In the genomic region with DNA sequence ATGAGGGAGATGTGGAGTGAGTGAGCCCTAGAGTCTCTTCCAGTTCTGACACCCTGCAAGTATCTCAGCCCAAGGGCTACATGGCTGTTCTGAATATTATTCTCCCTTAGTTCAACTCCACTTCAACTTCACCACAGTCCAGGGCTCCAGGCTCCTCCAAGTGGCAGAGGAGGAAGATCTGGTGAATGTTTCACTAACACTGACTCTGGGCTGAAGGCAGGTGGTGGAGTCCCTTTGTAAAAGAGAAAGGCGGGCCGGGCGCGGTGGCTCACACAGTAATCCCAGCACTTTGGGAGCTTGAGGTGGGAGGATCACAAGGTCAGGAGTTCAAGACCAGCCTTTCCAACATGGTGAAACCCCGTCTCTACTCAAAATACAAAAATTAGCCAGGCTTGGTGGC, we compare ENCODE assay signal across 26 cellular contexts. TPM values are rescaled to one million over a fixed set of nuclear protein-coding genes. Genes with fewer than 3 reads are reported as not detected.
DNase-seq lines count a peak whose midpoint lies in the region; ATAC-seq, FAIRE-seq and TF ChIP-seq lines count a peak whose summit lies in the region.
"Had no signal": no experiment of that assay in that cellular context is flagged by ENCODE, and none has a peak within 500 bp of the region (broad histone marks: within the 10 kb centered on the region; RNA-seq: fewer than 3 reads in every experiment).

No MANE protein-coding gene starts in this region.

- no peaks in the 10 kb centered on the region for H3K36me3 ChIP-seq in osteoblast (ENCODE audit: insufficient read depth, low read length)
- H3K36me3 ChIP-seq: BLaER1 treated with 17β-estradiol and CSF1 and Interleukin-3, amounts not matched to agents 10 nM and 100 nM; SJCRH30 had no signal

- POLR2A ChIA-PET in A549 (lab: Yijun Ruan, JAX) = no interaction called here

- ATAC-seq in A549 (peak; percentile 30 to 52; a peak in 3 of 6 replicates), GM19351 (IDR thresholded peaks at IDR 0.05; ENCODE audit: unreplicated experiment) (no peak)
- ATAC-seq: GM23338, Right ventricle myocardium inferior, SK-N-SH treated with all-trans-retinoic acid at 6 μM for 48 hours had no signal

- no peak overlapping the region for H2AFZ ChIP-seq in osteoblast (ENCODE audit: low read length)
- H2AFZ ChIP-seq: GM23338 had no signal

- CTCF ChIA-PET in A549 (lab: Yijun Ruan, JAX) = interaction anchor here (1.4 kb wide), 1 partner anchor 10 kb away, joined by 4 read pairs; no protein-coding TSS in a partner anchor

- DNase-seq in A549 (ENCODE audit: low read depth in 1 of 2, low spot score in 1 of 2) (no peak), HK-2 (ENCODE audit: unreplicated experiment) (peak; percentile 33), glomerular visceral epithelial cell (ENCODE audit: extremely low spot score) (peak; percentile 22), osteoblast (ENCODE audit: insufficient read length, low spot score, missing footprints) (peak; percentile 87), NCI-H2081 (lab: John Stamatoyannopoulos, UW) (no peak), coronary artery (ENCODE audit: low spot score) (no peak)
- DNase-seq: AML-193; CD4-positive, alpha-beta T cell; H9; HFFc6; NCI-H1092; NCI-H1417 treated with DMSO at 0.1 percent for 48 hours; NCI-H187; NCI-H446; NCI-H524 treated with DMSO at 0.1 percent for 48 hours; NCI-H774; SJCRH30 had no signal

- H3K9me3 ChIP-seq in A549 = no peaks in the 10 kb centered on the region
- H3K9me3 ChIP-seq in osteoblast (ENCODE audit: low read depth, low read length) = no peaks in the 10 kb centered on the region
- H3K9me3 ChIP-seq: BLaER1 treated with 17β-estradiol and CSF1 and Interleukin-3, amounts not matched to agents 10 nM and 100 nM; SJCRH30 had no signal

- H3K4me2 ChIP-seq in A549 (no peak overlapping the region), osteoblast (ENCODE audit: insufficient read depth, low read length) (no peak overlapping the region)
- H3K4me2 ChIP-seq: BLaER1 treated with 17β-estradiol and CSF1 and Interleukin-3, amounts not matched to agents 10 nM and 100 nM; GM23338 had no signal

- H3K4me1 ChIP-seq in A549 (no peaks in the 10 kb centered on the region), osteoblast (ENCODE audit: insufficient read depth, low read length) (no peaks in the 10 kb centered on the region)
- H3K4me1 ChIP-seq: SJCRH30 had no signal

- TF ChIP-seq RAD21 in A549 (conservative IDR thresholded peaks at IDR 0.05 in 1 of 2, IDR thresholded peaks at IDR 0.05 in 1 of 2) = no peak

- no peaks in the 10 kb centered on the region for H3K79me2 ChIP-seq in osteoblast (ENCODE audit: insufficient read depth, low read length)

- TF ChIP-seq EP300 in A549 (IDR thresholded peaks at IDR 0.05) = no peak

- H3K4me3 ChIP-seq in A549 = no peak overlapping the region
- H3K4me3 ChIP-seq in osteoblast (ENCODE audit: insufficient read depth, low read length) = no peak overlapping the region
- no peak overlapping the region for H3K4me3 ChIP-seq in coronary artery
- H3K4me3 ChIP-seq: BLaER1 treated with 17β-estradiol and CSF1 and Interleukin-3, amounts not matched to agents 10 nM and 100 nM; GM23338; SJCRH30 had no signal

- H4K20me1 ChIP-seq in osteoblast (ENCODE audit: insufficient read depth, low read length) = no peaks in the 10 kb centered on the region

- peaks cover 5% of the 10 kb centered on the region for H3K27me3 ChIP-seq in osteoblast (ENCODE audit: insufficient read depth, low read length)
- H3K27me3 ChIP-seq: BLaER1 treated with 17β-estradiol and CSF1 and Interleukin-3, amounts not matched to agents 10 nM and 100 nM; SJCRH30 had no signal

- H3K27ac ChIP-seq in A549 = no peak overlapping the region
- no peak overlapping the region for H3K27ac ChIP-seq in osteoblast (ENCODE audit: low read depth, low read length)
- no peak overlapping the region for H3K27ac ChIP-seq in coronary artery
- H3K27ac ChIP-seq: BLaER1 treated with 17β-estradiol and CSF1 and Interleukin-3, amounts not matched to agents 10 nM and 100 nM; SJCRH30 had no signal

- no peak for TF ChIP-seq CTCF in A549 (IDR thresholded peaks at IDR 0.05)
- TF ChIP-seq CTCF in osteoblast (IDR thresholded peaks at IDR 0.05; ENCODE audit: extremely low read depth, low read depth, low read length) = no peak
- no peak for TF ChIP-seq CTCF in coronary artery (IDR thresholded peaks at IDR 0.05)

- no peak for FAIRE-seq in A549 (lab: Jason Lieb, UNC)
- FAIRE-seq: D721Med, GM18507, RCC 7860 had no signal

- WGBS in A549 (ENCODE audit: missing lambda C conversion rate) = 73% methylated on average over 5 of the region's 5 CpGs

- TF ChIP-seq POLR2A in A549 (IDR thresholded peaks at IDR 0.05; ENCODE audit: low read length) = no peak

TF ChIP-seq in A549, 52 proteins besides CTCF, POLR2A, EP300 and RAD21:
- TF ChIP-seq EHMT2 (IDR thresholded peaks at IDR 0.05; ENCODE audit: low read depth) (no peak), RARB (CRISPR knock-in tag; IDR thresholded peaks at IDR 0.05) (no peak), SREBF2 (IDR thresholded peaks at IDR 0.05) (no peak)
- TF ChIP-seq, protein P1, sequence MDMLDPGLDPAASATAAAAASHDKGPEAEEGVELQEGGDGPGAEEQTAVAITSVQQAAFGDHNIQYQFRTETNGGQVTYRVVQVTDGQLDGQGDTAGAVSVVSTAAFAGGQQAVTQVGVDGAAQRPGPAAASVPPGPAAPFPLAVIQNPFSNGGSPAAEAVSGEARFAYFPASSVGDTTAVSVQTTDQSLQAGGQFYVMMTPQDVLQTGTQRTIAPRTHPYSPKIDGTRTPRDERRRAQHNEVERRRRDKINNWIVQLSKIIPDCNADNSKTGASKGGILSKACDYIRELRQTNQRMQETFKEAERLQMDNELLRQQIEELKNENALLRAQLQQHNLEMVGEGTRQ (IDR thresholded peaks at IDR 0.05) = no peak
TF ChIP-seq in A549: peak in this region for 0.

RNA-seq across cellular contexts. Expression of gene CCDC92B, which starts 13.6 kb away (rescaled TPM):
- polyA plus RNA-seq in A549 (2011; rRNA removed) = 0.05 and 0.07 TPM in 2 replicates
- 0.11 and 0.16 TPM in 2 replicates for polyA plus RNA-seq in A549 (2012; cell fraction: cytosol; rRNA removed)
- 0.28 and 0.36 TPM in 2 replicates for polyA plus RNA-seq in A549 (2012; cell fraction: nucleus; rRNA removed)
- 0.08 to 0.12 TPM (median 0.10 TPM) in 3 replicates for polyA plus RNA-seq in A549 (2017; fragmentation: RNase III; extraction: RNeasy Plus Mini Kit Qiagen cat#74134 plus additional on column Dnase treatment)
- polyA minus RNA-seq in A549 (2011; rRNA and poly(A)+ RNA removed) = 0.10 and 0.12 TPM in 2 replicates
- not detected in 2 replicates for total RNA-seq in osteoblast
- total RNA-seq: A172, HFFc6, SJCRH30 had no signal

RNA-seq across cellular contexts. Expression of gene CLUH, which starts 24.3 kb away (rescaled TPM):
- polyA plus RNA-seq in A549 (2011; rRNA removed) (23.5 and 23.6 TPM in 2 replicates), A549 (2017; fragmentation: RNase III; extraction: RNeasy Plus Mini Kit Qiagen cat#74134 plus additional on column Dnase treatment) (87.8 to 98.8 TPM (median 93.1 TPM) in 3 replicates)
- 105 and 145 TPM in 2 replicates for polyA plus RNA-seq in A549 (2012; cell fraction: cytosol; rRNA removed)
- 466 and 990 TPM in 2 replicates for polyA plus RNA-seq in A549 (2012; cell fraction: nucleus; rRNA removed)
- polyA minus RNA-seq in A549 (2011; rRNA and poly(A)+ RNA removed) = 18.8 and 35.7 TPM in 2 replicates
- total RNA-seq in osteoblast = 36.2 and 41.6 TPM in 2 replicates

Comparison
In these comparisons a context has a peak if more than half of its experiments do, and no peak if none do; other contexts are left out.
1. DNase-seq: peak in HK-2 (single experiment), glomerular visceral epithelial cell (single experiment) and osteoblast (single experiment); none in A549 (0 of 2), NCI-H2081 (0 of 2) and coronary artery (single experiment).